ENCODE assay signal across 1 cellular context in the genomic region with DNA sequence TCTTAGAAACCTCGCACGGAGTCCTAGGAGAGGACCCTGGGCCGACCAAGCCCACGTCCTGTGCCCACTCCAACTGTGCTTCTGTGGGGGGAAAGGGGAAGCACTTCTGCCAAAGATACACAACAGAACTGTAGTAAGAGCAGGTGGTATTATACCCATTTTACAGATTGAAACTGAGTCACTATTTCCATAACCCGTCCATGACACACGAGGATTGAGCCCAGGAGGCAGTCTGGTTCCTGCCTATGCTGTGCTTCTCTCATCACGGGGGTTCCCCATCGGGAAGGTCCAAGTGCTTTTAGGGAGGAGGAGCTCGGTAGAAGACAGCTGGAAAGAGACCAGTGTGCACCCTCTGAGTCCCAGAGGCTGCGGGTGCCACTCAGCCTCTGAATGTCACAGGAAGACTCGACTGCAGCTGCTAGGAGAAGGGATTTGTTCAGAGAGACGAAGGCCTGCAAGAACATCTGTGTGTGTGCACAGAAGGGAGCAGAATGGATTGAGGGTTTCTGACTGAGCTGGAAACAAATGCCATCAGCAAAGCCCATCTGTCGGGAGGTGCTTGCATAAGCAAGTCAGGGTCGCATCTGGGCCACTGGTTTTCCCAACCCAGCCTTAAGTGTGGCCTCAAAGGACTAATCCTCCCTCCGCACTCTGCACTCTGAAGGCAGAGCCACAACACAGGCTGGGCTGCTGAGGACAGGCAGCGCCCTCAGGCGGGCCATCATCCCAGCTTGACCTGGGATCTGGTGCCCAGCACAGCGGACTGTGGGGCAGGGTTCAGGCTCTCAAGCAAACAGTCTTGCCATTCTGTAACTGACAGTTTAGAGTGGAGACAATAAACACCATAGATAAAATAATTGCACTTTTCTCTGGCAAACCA.
TF ChIP-seq lines count a peak whose summit lies in the region.

No MANE protein-coding gene starts in this region.

TF ChIP-seq in HepG2, 621 proteins besides CTCF, POLR2A, EP300 and RAD21 (continued from another document and continues in another):
- TF ChIP-seq, protein P1, sequence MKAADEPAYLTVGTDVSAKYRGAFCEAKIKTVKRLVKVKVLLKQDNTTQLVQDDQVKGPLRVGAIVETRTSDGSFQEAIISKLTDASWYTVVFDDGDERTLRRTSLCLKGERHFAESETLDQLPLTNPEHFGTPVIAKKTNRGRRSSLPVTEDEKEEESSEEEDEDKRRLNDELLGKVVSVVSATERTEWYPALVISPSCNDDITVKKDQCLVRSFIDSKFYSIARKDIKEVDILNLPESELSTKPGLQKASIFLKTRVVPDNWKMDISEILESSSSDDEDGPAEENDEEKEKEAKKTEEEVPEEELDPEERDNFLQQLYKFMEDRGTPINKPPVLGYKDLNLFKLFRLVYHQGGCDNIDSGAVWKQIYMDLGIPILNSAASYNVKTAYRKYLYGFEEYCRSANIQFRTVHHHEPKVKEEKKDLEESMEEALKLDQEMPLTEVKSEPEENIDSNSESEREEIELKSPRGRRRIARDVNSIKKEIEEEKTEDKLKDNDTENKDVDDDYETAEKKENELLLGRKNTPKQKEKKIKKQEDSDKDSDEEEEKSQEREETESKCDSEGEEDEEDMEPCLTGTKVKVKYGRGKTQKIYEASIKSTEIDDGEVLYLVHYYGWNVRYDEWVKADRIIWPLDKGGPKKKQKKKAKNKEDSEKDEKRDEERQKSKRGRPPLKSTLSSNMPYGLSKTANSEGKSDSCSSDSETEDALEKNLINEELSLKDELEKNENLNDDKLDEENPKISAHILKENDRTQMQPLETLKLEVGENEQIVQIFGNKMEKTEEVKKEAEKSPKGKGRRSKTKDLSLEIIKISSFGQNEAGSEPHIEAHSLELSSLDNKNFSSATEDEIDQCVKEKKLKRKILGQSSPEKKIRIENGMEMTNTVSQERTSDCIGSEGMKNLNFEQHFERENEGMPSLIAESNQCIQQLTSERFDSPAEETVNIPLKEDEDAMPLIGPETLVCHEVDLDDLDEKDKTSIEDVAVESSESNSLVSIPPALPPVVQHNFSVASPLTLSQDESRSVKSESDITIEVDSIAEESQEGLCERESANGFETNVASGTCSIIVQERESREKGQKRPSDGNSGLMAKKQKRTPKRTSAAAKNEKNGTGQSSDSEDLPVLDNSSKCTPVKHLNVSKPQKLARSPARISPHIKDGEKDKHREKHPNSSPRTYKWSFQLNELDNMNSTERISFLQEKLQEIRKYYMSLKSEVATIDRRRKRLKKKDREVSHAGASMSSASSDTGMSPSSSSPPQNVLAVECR (CRISPR knock-in tag; IDR thresholded peaks at IDR 0.05; ENCODE audit: borderline replicate concordance), result peak; percentile 44; the same call in 1 of the 2 replicates
- no peak; the same call in 1 of the 2 replicates for TF ChIP-seq ZFX (CRISPR knock-in tag; IDR thresholded peaks at IDR 0.05; ENCODE audit: low read depth)
- peak in 1 of 2 experiments; percentile 33; a peak in 1 of 4 replicates for TF ChIP-seq NR2F1 (CRISPR knock-in tag; IDR thresholded peaks at IDR 0.05)
- TF ChIP-seq, protein P2, sequence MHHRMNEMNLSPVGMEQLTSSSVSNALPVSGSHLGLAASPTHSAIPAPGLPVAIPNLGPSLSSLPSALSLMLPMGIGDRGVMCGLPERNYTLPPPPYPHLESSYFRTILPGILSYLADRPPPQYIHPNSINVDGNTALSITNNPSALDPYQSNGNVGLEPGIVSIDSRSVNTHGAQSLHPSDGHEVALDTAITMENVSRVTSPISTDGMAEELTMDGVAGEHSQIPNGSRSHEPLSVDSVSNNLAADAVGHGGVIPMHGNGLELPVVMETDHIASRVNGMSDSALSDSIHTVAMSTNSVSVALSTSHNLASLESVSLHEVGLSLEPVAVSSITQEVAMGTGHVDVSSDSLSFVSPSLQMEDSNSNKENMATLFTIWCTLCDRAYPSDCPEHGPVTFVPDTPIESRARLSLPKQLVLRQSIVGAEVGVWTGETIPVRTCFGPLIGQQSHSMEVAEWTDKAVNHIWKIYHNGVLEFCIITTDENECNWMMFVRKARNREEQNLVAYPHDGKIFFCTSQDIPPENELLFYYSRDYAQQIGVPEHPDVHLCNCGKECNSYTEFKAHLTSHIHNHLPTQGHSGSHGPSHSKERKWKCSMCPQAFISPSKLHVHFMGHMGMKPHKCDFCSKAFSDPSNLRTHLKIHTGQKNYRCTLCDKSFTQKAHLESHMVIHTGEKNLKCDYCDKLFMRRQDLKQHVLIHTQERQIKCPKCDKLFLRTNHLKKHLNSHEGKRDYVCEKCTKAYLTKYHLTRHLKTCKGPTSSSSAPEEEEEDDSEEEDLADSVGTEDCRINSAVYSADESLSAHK (CRISPR knock-in tag; IDR thresholded peaks at IDR 0.05; ENCODE audit: borderline replicate concordance), result no peak
- no peak for TF ChIP-seq NFATC3 (CRISPR knock-in tag; IDR thresholded peaks at IDR 0.05)
- no peak for TF ChIP-seq ZFP36 (IDR thresholded peaks at IDR 0.05; ENCODE audit: borderline replicate concordance, low read depth, low read length, partially characterized antibody)
- TF ChIP-seq, protein P3, sequence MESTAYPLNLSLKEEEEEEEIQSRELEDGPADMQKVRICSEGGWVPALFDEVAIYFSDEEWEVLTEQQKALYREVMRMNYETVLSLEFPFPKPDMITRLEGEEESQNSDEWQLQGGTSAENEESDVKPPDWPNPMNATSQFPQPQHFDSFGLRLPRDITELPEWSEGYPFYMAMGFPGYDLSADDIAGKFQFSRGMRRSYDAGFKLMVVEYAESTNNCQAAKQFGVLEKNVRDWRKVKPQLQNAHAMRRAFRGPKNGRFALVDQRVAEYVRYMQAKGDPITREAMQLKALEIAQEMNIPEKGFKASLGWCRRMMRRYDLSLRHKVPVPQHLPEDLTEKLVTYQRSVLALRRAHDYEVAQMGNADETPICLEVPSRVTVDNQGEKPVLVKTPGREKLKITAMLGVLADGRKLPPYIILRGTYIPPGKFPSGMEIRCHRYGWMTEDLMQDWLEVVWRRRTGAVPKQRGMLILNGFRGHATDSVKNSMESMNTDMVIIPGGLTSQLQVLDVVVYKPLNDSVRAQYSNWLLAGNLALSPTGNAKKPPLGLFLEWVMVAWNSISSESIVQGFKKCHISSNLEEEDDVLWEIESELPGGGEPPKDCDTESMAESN (CRISPR knock-in tag; conservative IDR thresholded peaks at IDR 0.05), result 0 out of 2 replicates have a peak, but pooled peaks have one; percentile 37
- TF ChIP-seq HOXD1 (CRISPR knock-in tag; IDR thresholded peaks at IDR 0.05), result no peak
- TF ChIP-seq ZNF224 (CRISPR knock-in tag; IDR thresholded peaks at IDR 0.05), result no peak
- no peak for TF ChIP-seq HMGA1 (CRISPR knock-in tag; conservative IDR thresholded peaks at IDR 0.05)
- TF ChIP-seq, protein P4, sequence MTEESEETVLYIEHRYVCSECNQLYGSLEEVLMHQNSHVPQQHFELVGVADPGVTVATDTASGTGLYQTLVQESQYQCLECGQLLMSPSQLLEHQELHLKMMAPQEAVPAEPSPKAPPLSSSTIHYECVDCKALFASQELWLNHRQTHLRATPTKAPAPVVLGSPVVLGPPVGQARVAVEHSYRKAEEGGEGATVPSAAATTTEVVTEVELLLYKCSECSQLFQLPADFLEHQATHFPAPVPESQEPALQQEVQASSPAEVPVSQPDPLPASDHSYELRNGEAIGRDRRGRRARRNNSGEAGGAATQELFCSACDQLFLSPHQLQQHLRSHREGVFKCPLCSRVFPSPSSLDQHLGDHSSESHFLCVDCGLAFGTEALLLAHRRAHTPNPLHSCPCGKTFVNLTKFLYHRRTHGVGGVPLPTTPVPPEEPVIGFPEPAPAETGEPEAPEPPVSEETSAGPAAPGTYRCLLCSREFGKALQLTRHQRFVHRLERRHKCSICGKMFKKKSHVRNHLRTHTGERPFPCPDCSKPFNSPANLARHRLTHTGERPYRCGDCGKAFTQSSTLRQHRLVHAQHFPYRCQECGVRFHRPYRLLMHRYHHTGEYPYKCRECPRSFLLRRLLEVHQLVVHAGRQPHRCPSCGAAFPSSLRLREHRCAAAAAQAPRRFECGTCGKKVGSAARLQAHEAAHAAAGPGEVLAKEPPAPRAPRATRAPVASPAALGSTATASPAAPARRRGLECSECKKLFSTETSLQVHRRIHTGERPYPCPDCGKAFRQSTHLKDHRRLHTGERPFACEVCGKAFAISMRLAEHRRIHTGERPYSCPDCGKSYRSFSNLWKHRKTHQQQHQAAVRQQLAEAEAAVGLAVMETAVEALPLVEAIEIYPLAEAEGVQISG (CRISPR knock-in tag; IDR thresholded peaks at IDR 0.05), result peak; percentile 35; the same call in 1 of the 2 replicates
- no peak for TF ChIP-seq IRX3 (CRISPR knock-in tag; IDR thresholded peaks at IDR 0.05; ENCODE audit: borderline replicate concordance, low read depth)
- TF ChIP-seq, protein P5, sequence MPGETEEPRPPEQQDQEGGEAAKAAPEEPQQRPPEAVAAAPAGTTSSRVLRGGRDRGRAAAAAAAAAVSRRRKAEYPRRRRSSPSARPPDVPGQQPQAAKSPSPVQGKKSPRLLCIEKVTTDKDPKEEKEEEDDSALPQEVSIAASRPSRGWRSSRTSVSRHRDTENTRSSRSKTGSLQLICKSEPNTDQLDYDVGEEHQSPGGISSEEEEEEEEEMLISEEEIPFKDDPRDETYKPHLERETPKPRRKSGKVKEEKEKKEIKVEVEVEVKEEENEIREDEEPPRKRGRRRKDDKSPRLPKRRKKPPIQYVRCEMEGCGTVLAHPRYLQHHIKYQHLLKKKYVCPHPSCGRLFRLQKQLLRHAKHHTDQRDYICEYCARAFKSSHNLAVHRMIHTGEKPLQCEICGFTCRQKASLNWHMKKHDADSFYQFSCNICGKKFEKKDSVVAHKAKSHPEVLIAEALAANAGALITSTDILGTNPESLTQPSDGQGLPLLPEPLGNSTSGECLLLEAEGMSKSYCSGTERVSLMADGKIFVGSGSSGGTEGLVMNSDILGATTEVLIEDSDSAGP (CRISPR knock-in tag; IDR thresholded peaks at IDR 0.05; ENCODE audit: borderline replicate concordance), result peak; percentile 45
- TF ChIP-seq, protein P6, sequence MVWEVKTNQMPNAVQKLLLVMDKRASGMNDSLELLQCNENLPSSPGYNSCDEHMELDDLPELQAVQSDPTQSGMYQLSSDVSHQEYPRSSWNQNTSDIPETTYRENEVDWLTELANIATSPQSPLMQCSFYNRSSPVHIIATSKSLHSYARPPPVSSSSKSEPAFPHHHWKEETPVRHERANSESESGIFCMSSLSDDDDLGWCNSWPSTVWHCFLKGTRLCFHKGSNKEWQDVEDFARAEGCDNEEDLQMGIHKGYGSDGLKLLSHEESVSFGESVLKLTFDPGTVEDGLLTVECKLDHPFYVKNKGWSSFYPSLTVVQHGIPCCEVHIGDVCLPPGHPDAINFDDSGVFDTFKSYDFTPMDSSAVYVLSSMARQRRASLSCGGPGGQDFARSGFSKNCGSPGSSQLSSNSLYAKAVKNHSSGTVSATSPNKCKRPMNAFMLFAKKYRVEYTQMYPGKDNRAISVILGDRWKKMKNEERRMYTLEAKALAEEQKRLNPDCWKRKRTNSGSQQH (CRISPR knock-in tag; IDR thresholded peaks at IDR 0.05; ENCODE audit: low read depth), result no peak
- peak; percentile 15; the same call in 1 of the 2 replicates for TF ChIP-seq ZMYM3 (CRISPR knock-in tag; IDR thresholded peaks at IDR 0.05)
- peak; percentile 61; the same call in 1 of the 2 replicates for TF ChIP-seq ZNF614 (CRISPR knock-in tag; IDR thresholded peaks at IDR 0.05; ENCODE audit: borderline replicate concordance)
- TF ChIP-seq POLR2G (IDR thresholded peaks at IDR 0.05; ENCODE audit: low read depth, low read length), result no peak
- TF ChIP-seq ZNF547 (CRISPR knock-in tag; IDR thresholded peaks at IDR 0.05), result 0 out of 2 replicates have a peak, but pooled peaks have one; percentile 63
- 0 out of 2 replicates have a peak, but pooled peaks have one; percentile 17 for TF ChIP-seq SOX5 (CRISPR knock-in tag; IDR thresholded peaks at IDR 0.05; ENCODE audit: borderline replicate concordance)
- TF ChIP-seq RCOR2 (CRISPR knock-in tag; IDR thresholded peaks at IDR 0.05), result no peak
- no peak; the same call in 1 of the 2 replicates for TF ChIP-seq FOXA3 (CRISPR knock-in tag; IDR thresholded peaks at IDR 0.05)
- TF ChIP-seq, protein P7, sequence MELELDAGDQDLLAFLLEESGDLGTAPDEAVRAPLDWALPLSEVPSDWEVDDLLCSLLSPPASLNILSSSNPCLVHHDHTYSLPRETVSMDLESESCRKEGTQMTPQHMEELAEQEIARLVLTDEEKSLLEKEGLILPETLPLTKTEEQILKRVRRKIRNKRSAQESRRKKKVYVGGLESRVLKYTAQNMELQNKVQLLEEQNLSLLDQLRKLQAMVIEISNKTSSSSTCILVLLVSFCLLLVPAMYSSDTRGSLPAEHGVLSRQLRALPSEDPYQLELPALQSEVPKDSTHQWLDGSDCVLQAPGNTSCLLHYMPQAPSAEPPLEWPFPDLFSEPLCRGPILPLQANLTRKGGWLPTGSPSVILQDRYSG (CRISPR knock-in tag; IDR thresholded peaks at IDR 0.05), result no peak
- TF ChIP-seq ZNF484 (CRISPR knock-in tag; IDR thresholded peaks at IDR 0.05; ENCODE audit: borderline replicate concordance, low read depth), result no peak
- peak; percentile 80 for TF ChIP-seq SALL1 (CRISPR knock-in tag; IDR thresholded peaks at IDR 0.05)
- TF ChIP-seq, protein P8, sequence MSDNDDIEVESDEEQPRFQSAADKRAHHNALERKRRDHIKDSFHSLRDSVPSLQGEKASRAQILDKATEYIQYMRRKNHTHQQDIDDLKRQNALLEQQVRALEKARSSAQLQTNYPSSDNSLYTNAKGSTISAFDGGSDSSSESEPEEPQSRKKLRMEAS (IDR thresholded peaks at IDR 0.05), result no peak
- TF ChIP-seq JUNB (CRISPR knock-in tag; IDR thresholded peaks at IDR 0.05; ENCODE audit: borderline replicate concordance), result no peak
- TF ChIP-seq KMT2B (CRISPR knock-in tag; IDR thresholded peaks at IDR 0.05), result no peak
- no peak for TF ChIP-seq RFX3 (CRISPR knock-in tag; IDR thresholded peaks at IDR 0.05)
- peak; percentile 49; the same call in 1 of the 2 replicates for TF ChIP-seq ZNF501 (CRISPR knock-in tag; IDR thresholded peaks at IDR 0.05)
- TF ChIP-seq, protein P9, sequence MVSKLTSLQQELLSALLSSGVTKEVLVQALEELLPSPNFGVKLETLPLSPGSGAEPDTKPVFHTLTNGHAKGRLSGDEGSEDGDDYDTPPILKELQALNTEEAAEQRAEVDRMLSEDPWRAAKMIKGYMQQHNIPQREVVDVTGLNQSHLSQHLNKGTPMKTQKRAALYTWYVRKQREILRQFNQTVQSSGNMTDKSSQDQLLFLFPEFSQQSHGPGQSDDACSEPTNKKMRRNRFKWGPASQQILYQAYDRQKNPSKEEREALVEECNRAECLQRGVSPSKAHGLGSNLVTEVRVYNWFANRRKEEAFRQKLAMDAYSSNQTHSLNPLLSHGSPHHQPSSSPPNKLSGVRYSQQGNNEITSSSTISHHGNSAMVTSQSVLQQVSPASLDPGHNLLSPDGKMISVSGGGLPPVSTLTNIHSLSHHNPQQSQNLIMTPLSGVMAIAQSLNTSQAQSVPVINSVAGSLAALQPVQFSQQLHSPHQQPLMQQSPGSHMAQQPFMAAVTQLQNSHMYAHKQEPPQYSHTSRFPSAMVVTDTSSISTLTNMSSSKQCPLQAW (CRISPR knock-in tag; IDR thresholded peaks at IDR 0.05), result peak; percentile 68; the same call in 1 of the 2 replicates
- no peak for TF ChIP-seq NKX3-1 (CRISPR knock-in tag; IDR thresholded peaks at IDR 0.05)
- no peak for TF ChIP-seq PHB2 (IDR thresholded peaks at IDR 0.05; ENCODE audit: partially characterized antibody)
- TF ChIP-seq, protein P10, sequence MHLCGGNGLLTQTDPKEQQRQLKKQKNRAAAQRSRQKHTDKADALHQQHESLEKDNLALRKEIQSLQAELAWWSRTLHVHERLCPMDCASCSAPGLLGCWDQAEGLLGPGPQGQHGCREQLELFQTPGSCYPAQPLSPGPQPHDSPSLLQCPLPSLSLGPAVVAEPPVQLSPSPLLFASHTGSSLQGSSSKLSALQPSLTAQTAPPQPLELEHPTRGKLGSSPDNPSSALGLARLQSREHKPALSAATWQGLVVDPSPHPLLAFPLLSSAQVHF (CRISPR knock-in tag; IDR thresholded peaks at IDR 0.05), result no peak
- no peak for TF ChIP-seq NCOA1 (CRISPR knock-in tag; IDR thresholded peaks at IDR 0.05)
- TF ChIP-seq ZNF451 (CRISPR knock-in tag; IDR thresholded peaks at IDR 0.05), result 0 out of 2 replicates have a peak, but pooled peaks have one; percentile 64
- TF ChIP-seq ZNF569 (CRISPR knock-in tag; IDR thresholded peaks at IDR 0.05; ENCODE audit: borderline replicate concordance), result no peak
- no peak for TF ChIP-seq NR2F6 (IDR thresholded peaks at IDR 0.05)
- peak; percentile 46; the same call in 1 of the 2 replicates for TF ChIP-seq NR2F6 (CRISPR knock-in tag; IDR thresholded peaks at IDR 0.05)
